ENCODE assay signal across 8 cellular contexts in genomic region chr3:69385723-69386483, GRCh38. TPM values are rescaled to one million over a fixed set of nuclear protein-coding genes. Genes with fewer than 3 reads are reported as not detected.
A peak's percentile ranks its signal among the peaks of the same experiment; 100 is the strongest.
DNase-seq lines count a peak whose midpoint lies in the region.

FRMD4B (minus strand) TSS chr3:69386088; CDS start chr3:69385989, 99 bp downstream.

- H3K27ac ChIP-seq in HUES6 (ENCODE audit: low read depth, low read length) (no peak within 1 kb of the TSS), substantia nigra (ENCODE audit: low read depth, low read length, poor library complexity, severe bottlenecking) (peak within 1 kb of the TSS; percentile 96)

- no peaks in the 10 kb centered on the region for H3K9me3 ChIP-seq in HUES6 (ENCODE audit: control insufficient read depth, insufficient read depth, low read depth, low read length)

- no peaks in the 10 kb centered on the region for H3K36me3 ChIP-seq in HUES6 (ENCODE audit: control insufficient read depth, insufficient read depth, low read length)

- H3K4me3 ChIP-seq in HUES6 (ENCODE audit: low read depth, low read length) = peak within 1 kb of the TSS; percentile 78

- no peak within 1 kb of the TSS for H3K9ac ChIP-seq in HUES6 (ENCODE audit: low read length)

- peaks cover 41% of the 10 kb centered on the region for H3K27me3 ChIP-seq in HUES6 (ENCODE audit: control insufficient read depth, insufficient read depth, low read length)

- peak; percentile 16 for DNase-seq in DMS 273 treated with DMSO at 0.1 percent for 48 hours (lab: John Stamatoyannopoulos, UW)
- DNase-seq in activated T-cell treated with anti-CD3 and anti-CD28 coated beads, Interleukin-2, amount 50 U/mL, for 48 hours = peak; percentile 54 to 64
- peak; percentile 42 for DNase-seq in fibroblast of gingiva (ENCODE audit: low read depth)
- DNase-seq in mucosa of gallbladder (ENCODE audit: low spot score) = peak; percentile 45
- DNase-seq in substantia nigra (lab: John Stamatoyannopoulos, UW) = peak; percentile 56 to 97 (median 90)
- no peak for DNase-seq in OCI-M2 (lab: John Stamatoyannopoulos, UW; ENCODE audit: unreplicated experiment)
- no peak for DNase-seq in activated CD4-positive, CD25-positive, alpha-beta regulatory T cell treated with anti-CD3 and anti-CD28 coated beads, Interleukin-2, amount 50 U/mL, for 72 hours

- peaks cover 16% of the 10 kb centered on the region for H3K4me1 ChIP-seq in HUES6 (ENCODE audit: control insufficient read depth, insufficient read depth, low read length)

RNA-seq across cellular contexts. Expression of gene FRMD4B, which starts in this region (rescaled TPM):
- 34.1 TPM for total RNA-seq in mucosa of gallbladder

Comparison
In these comparisons a context has a peak if more than half of its experiments do, and no peak if none do; other contexts are left out.
1. DNase-seq: peak in DMS 273 treated with DMSO at 0.1 percent for 48 hours (single experiment), activated T-cell treated with anti-CD3 and anti-CD28 coated beads, Interleukin-2, amount 50 U/mL, for 48 hours (2 of 2), fibroblast of gingiva (single experiment), mucosa of gallbladder (single experiment) and substantia nigra (49 of 49); none in OCI-M2 (single experiment) and activated CD4-positive, CD25-positive, alpha-beta regulatory T cell treated with anti-CD3 and anti-CD28 coated beads, Interleukin-2, amount 50 U/mL, for 72 hours (single experiment).